In the genomic region with DNA sequence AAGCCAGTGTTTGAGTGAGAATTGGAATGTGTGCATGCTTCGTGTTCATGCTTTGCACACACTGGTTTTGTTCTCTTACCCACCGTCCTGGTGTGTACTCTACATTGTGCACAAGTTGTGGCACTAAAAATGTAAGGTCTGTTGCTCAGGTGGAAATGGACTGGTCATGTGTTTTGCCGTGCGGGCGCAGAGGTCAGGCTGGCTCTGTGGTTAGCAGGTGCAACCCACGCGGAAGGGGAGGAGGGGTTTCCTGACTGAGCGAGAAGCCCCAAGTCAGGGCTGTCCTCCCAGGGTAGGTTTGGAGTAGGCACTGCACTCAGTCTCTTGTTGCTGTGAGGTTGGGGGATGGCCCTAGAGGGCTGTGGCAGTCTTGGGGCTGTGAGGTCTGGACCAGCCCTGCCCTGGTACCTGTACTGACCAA, we compare ENCODE assay signal across 8 cellular contexts.
DNase-seq lines count a peak whose midpoint lies in the region; ATAC-seq and TF ChIP-seq lines count a peak whose summit lies in the region.

No MANE protein-coding gene starts in this region.

- H2AK5ac ChIP-seq in H9 (ENCODE audit: insufficient read length, low read length), result no peak overlapping the region

- peak overlapping the region in 2 of 3 experiments; percentile 81; a peak in 3 of 7 replicates for H3K27ac Mint-ChIP-seq in H9

- no peak overlapping the region for H4K5ac ChIP-seq in H9 (ENCODE audit: insufficient read length, low read depth, low read length)

- peaks cover 14% of the 10 kb centered on the region for H3K79me1 ChIP-seq in H9 (ENCODE audit: insufficient read depth, low read depth, low read length, poor library complexity, severe bottlenecking)

- peaks cover 36 to 52% of the 10 kb centered on the region in 2 experiments for H3K4me1 Mint-ChIP-seq in H9

- H3K9ac ChIP-seq in H9 (ENCODE audit: extremely low read depth, insufficient read length, low read length), result no peak overlapping the region

- H2BK12ac ChIP-seq in H9 (ENCODE audit: insufficient read length, low read depth, low read length), result no peak overlapping the region

- H2AFZ ChIP-seq in H9 (ENCODE audit: low read length), result no peak overlapping the region

- no peak overlapping the region for H4K91ac ChIP-seq in H9 (ENCODE audit: insufficient read length, low read depth, low read length)

- H4K8ac ChIP-seq in H9 (replicated peaks; ENCODE audit: insufficient read length, low read depth, low read length), result no peak overlapping the region

- H4K20me1 ChIP-seq in H9 (ENCODE audit: control insufficient read depth, insufficient read depth, insufficient read length), result no peaks in the 10 kb centered on the region

- H2BK15ac ChIP-seq in H9 (ENCODE audit: low read depth, low read length), result no peak overlapping the region

- WGBS in H9 (ENCODE audit: extremely low coverage, insufficient read length, low lambda C conversion rate), result no CpG with 5 or more reads among the region's 8 CpGs
- WGBS in upper lobe of left lung, 2 donors, result 46 to 74% methylated on average over 8 of the region's 8 CpGs

- no peak overlapping the region for H2BK120ac ChIP-seq in H9 (ENCODE audit: low read depth, low read length, poor library complexity, severe bottlenecking)

- H3K4me1 ChIP-seq in H9 (ENCODE audit: insufficient read depth, low read length), result peaks cover 3% of the 10 kb centered on the region; the same call in 1 of the 2 replicates
- H3K4me1 ChIP-seq in mucosa of descending colon (ENCODE audit: low read depth), result no peaks in the 10 kb centered on the region
- H3K4me1 ChIP-seq in upper lobe of left lung, result peaks cover 4 to 33% (median 6%) of the 10 kb centered on the region in 4 donors

- H3K79me2 ChIP-seq in H9 (ENCODE audit: insufficient read depth, low read length), result peaks cover 20% of the 10 kb centered on the region; the same call in 1 of the 2 replicates

- no peak overlapping the region for H3K27ac ChIP-seq in H9 (ENCODE audit: insufficient read length, low read depth, low read length)
- no peak overlapping the region for H3K27ac ChIP-seq in upper lobe of left lung

- no peak for TF ChIP-seq EP300 in upper lobe of left lung (IDR thresholded peaks at IDR 0.05)

- H3K9me3 Mint-ChIP-seq in H9, result peaks cover 27 to 29% of the 10 kb centered on the region in 2 experiments

- no peak overlapping the region for H3K4me2 ChIP-seq in H9 (ENCODE audit: insufficient read depth, insufficient read length, low read length)

- intact Hi-C loops in mucosa of descending colon (cut with DNase I, micrococcal nuclease), result no loop called here

- H3K56ac ChIP-seq in H9 (ENCODE audit: insufficient read length, low read depth, low read length), result no peak overlapping the region

- H3K4ac ChIP-seq in H9 (ENCODE audit: low read depth, low read length), result no peak overlapping the region

- H2BK5ac ChIP-seq in H9 (ENCODE audit: insufficient read length, low read length), result no peak overlapping the region

- H3K18ac ChIP-seq in H9 (ENCODE audit: insufficient read length, low read depth, low read length), result no peak overlapping the region

- no peak overlapping the region for H3T11ph ChIP-seq in H9 (ENCODE audit: low read length)

- peak; percentile 74 for ATAC-seq in mucosa of descending colon
- ATAC-seq in upper lobe of left lung (ENCODE audit: low FRiP score in 2 of 2), result no peak

- TF ChIP-seq CTCF in GM12875 (IDR thresholded peaks at IDR 0.05; ENCODE audit: borderline replicate concordance, insufficient read depth, low read depth, low read length) (no peak), H9 (conservative IDR thresholded peaks at IDR 0.05) (no peak), mucosa of descending colon (IDR thresholded peaks at IDR 0.05) (no peak), upper lobe of left lung (IDR thresholded peaks at IDR 0.05) (no peak)

- no peak overlapping the region for H3K23ac ChIP-seq in H9 (ENCODE audit: insufficient read length, low read depth, low read length)

- peaks cover 22% of the 10 kb centered on the region for H3K9me3 ChIP-seq in H9 (ENCODE audit: control insufficient read depth, low read depth, low read length)
- peaks cover 15% of the 10 kb centered on the region for H3K9me3 ChIP-seq in mucosa of descending colon
- peaks cover 0 to 11% (median 5%) of the 10 kb centered on the region in 4 donors for H3K9me3 ChIP-seq in upper lobe of left lung

- no peak overlapping the region; the same call in 1 of the 2 replicates for H3K14ac ChIP-seq in H9 (ENCODE audit: insufficient read depth, low read length)

- no peak overlapping the region for H2BK20ac ChIP-seq in H9 (ENCODE audit: low read depth, low read length, poor library complexity, severe bottlenecking)

- no peak overlapping the region for H3K4me3 Mint-ChIP-seq in H9

- no peaks in the 10 kb centered on the region for H3K36me3 ChIP-seq in mucosa of descending colon (ENCODE audit: low read depth)
- H3K36me3 ChIP-seq in upper lobe of left lung, result no peaks in the 10 kb centered on the region

- no peak for DNase-seq in H9
- DNase-seq in activated CD4-positive, alpha-beta T cell treated with anti-CD3 and anti-CD28 coated beads for 48 hours, result peak; percentile 53
- peak; percentile 29 to 63 (median 47) for DNase-seq in mucosa of descending colon
- no peak for DNase-seq in upper lobe of left lung
- DNase-seq in anterior cingulate cortex (lab: John Stamatoyannopoulos, UW), result no peak
- no peak for DNase-seq in SKM-1 (lab: John Stamatoyannopoulos, UW; ENCODE audit: unreplicated experiment)
- no peak for DNase-seq in NCI-H1694 treated with DMSO at 0.1 percent for 48 hours (lab: John Stamatoyannopoulos, UW)

- H3K27me3 ChIP-seq in H9 (ENCODE audit: insufficient read depth, low read length) (no peaks in the 10 kb centered on the region), upper lobe of left lung (no peaks in the 10 kb centered on the region)

- TF ChIP-seq POLR2A in upper lobe of left lung (IDR thresholded peaks at IDR 0.05), result no peak

- no peaks in the 10 kb centered on the region for H3K23me2 ChIP-seq in H9 (ENCODE audit: insufficient read length, low read depth, low read length, poor library complexity, severe bottlenecking)

- peaks cover 25 to 28% (median 26%) of the 10 kb centered on the region in 3 experiments for H3K36me3 Mint-ChIP-seq in H9 (ENCODE audit: insufficient read depth in 1 of 3, low read depth in 3 of 3)

- H3K27me3 Mint-ChIP-seq in H9 (ENCODE audit: low read depth), result no peaks in the 10 kb centered on the region

- H3K4me3 ChIP-seq in GM12875 (ENCODE audit: low read depth, low read length) (peak overlapping the region; percentile 27), mucosa of descending colon (no peak overlapping the region), upper lobe of left lung (no peak overlapping the region)

Comparison
In these comparisons a context has a peak if more than half of its experiments do, and no peak if none do; other contexts are left out.
1. DNase-seq: peak in activated CD4-positive, alpha-beta T cell treated with anti-CD3 and anti-CD28 coated beads for 48 hours (single experiment) and mucosa of descending colon (3 of 3); none in H9 (single experiment), upper lobe of left lung (0 of 2), anterior cingulate cortex (0 of 58), SKM-1 (single experiment) and NCI-H1694 treated with DMSO at 0.1 percent for 48 hours (single experiment).